In genomic region chr14:32572867-32573149, GRCh38 we compare ENCODE assay signal across 27 cellular contexts.
DNase-seq lines count a peak whose midpoint lies in the region; ATAC-seq and TF ChIP-seq lines count a peak whose summit lies in the region.
"Had no signal": no experiment of that assay in that cellular context is flagged by ENCODE, and none has a peak within 500 bp of the region (broad histone marks: within the 10 kb centered on the region; RNA-seq: fewer than 3 reads in every experiment).

No MANE protein-coding gene starts in this region.

- H3K9me3 ChIP-seq in duodenal mucosa (ENCODE audit: control insufficient read depth in 1 of 2, low read length in 2 of 2): no peaks in the 10 kb centered on the region
- no peaks in the 10 kb centered on the region for H3K9me3 ChIP-seq in gastrocnemius medialis
- H3K9me3 ChIP-seq: breast epithelium, suprapubic skin, vagina had no signal

- DNase-seq in neural crest cell (ENCODE audit: low read depth, low spot score) (no peak), HuH-7 (ENCODE audit: low spot score) (no peak), gastrocnemius medialis (no peak), NCI-H69 (lab: John Stamatoyannopoulos, UW) (no peak)
- DNase-seq in effector CD4-positive, alpha-beta T cell: no peak
- DNase-seq: activated CD4-positive, alpha-beta memory T cell treated with anti-CD3 and anti-CD28 coated beads, Interleukin-2, amount 10 ng/mL, durations not matched to agents 7 days and 5 days; activated gamma-delta T cell; activated T-cell treated with anti-CD3 and anti-CD28 coated beads for 4 hours; CD4-positive, CD25-positive, alpha-beta regulatory T cell; EL; HFFc6; midbrain; NCI-H1105 treated with DMSO at 0.1 percent for 48 hours; NCI-H2081 treated with DMSO at 0.1 percent for 48 hours; NCI-H526; posterior cingulate gyrus; stimulated activated CD4-positive, alpha-beta T cell treated with anti-CD3 and anti-CD28 coated beads, Interleukin-2, amount 100 ng/mL, for 24 hours had no signal

- H3K27me3 ChIP-seq in duodenal mucosa (ENCODE audit: control insufficient read depth in 1 of 2, insufficient read depth in 2 of 2, low read length in 2 of 2) (no peaks in the 10 kb centered on the region), gastrocnemius medialis (no peaks in the 10 kb centered on the region)
- H3K27me3 ChIP-seq: breast epithelium, suprapubic skin, vagina had no signal

- intact Hi-C loops in gastrocnemius medialis (cut with DNase I; ENCODE audit: low total_unique reads): loop anchor here (10.0 kb wide), 2 partner anchors 252 to 1752 kb away; no protein-coding TSS in a partner anchor

- H3K36me3 ChIP-seq in duodenal mucosa (ENCODE audit: control insufficient read depth in 1 of 2, insufficient read depth in 2 of 2, low read length in 2 of 2) (no peaks in the 10 kb centered on the region), gastrocnemius medialis (no peaks in the 10 kb centered on the region)
- H3K36me3 ChIP-seq: breast epithelium, suprapubic skin, vagina had no signal

- no peak overlapping the region for H3K4me3 Mint-ChIP-seq in neural crest cell
- H3K4me3 Mint-ChIP-seq: activated CD4-positive, alpha-beta memory T cell treated with anti-CD3 and anti-CD28 coated beads, Interleukin-2, amount 10 ng/mL, durations not matched to agents 7 days and 5 days; CD4-positive, CD25-positive, alpha-beta regulatory T cell; HFFc6; natural killer cell treated with Interleukin-12 subunit alpha and Interleukin-12 subunit beta and Interleukin-15 and Interleukin-18, amount 100 ng/mL, for 72 hours; stimulated activated effector memory CD8-positive, alpha-beta T cell treated with anti-CD3 and anti-CD28 coated beads, Interleukin-12 subunit alpha, Interleukin-12 subunit beta, amount 100 ng/mL, for 72 hours had no signal

- no peak overlapping the region for H3K9ac ChIP-seq in duodenal mucosa (ENCODE audit: low read depth in 1 of 2, low read length in 2 of 2)

- H3K4me1 Mint-ChIP-seq in neural crest cell: peaks cover 16% of the 10 kb centered on the region
- H3K4me1 Mint-ChIP-seq: activated CD4-positive, alpha-beta memory T cell treated with anti-CD3 and anti-CD28 coated beads, Interleukin-2, amount 10 ng/mL, durations not matched to agents 7 days and 5 days; CD4-positive, CD25-positive, alpha-beta regulatory T cell; stimulated activated effector memory CD8-positive, alpha-beta T cell treated with anti-CD3 and anti-CD28 coated beads, Interleukin-12 subunit alpha, Interleukin-12 subunit beta, amount 100 ng/mL, for 72 hours had no signal

- peak overlapping the region; percentile 47 for H3K27ac Mint-ChIP-seq in neural crest cell (ENCODE audit: unreplicated experiment)
- H3K27ac Mint-ChIP-seq: activated CD4-positive, alpha-beta memory T cell treated with anti-CD3 and anti-CD28 coated beads, Interleukin-2, amount 10 ng/mL, durations not matched to agents 7 days and 5 days; CD4-positive, CD25-positive, alpha-beta regulatory T cell; HFFc6; natural killer cell treated with Interleukin-12 subunit alpha and Interleukin-12 subunit beta and Interleukin-15 and Interleukin-18, amount 100 ng/mL, for 72 hours; stimulated activated effector memory CD8-positive, alpha-beta T cell treated with anti-CD3 and anti-CD28 coated beads, Interleukin-12 subunit alpha, Interleukin-12 subunit beta, amount 100 ng/mL, for 72 hours had no signal

- no peaks in the 10 kb centered on the region for H3K36me3 Mint-ChIP-seq in neural crest cell (ENCODE audit: low read depth)
- H3K36me3 Mint-ChIP-seq: CD4-positive, CD25-positive, alpha-beta regulatory T cell; natural killer cell treated with Interleukin-12 subunit alpha and Interleukin-12 subunit beta and Interleukin-15 and Interleukin-18, amount 100 ng/mL, for 72 hours; stimulated activated effector memory CD8-positive, alpha-beta T cell treated with anti-CD3 and anti-CD28 coated beads, Interleukin-12 subunit alpha, Interleukin-12 subunit beta, amount 100 ng/mL, for 72 hours had no signal

- H3K4me3 ChIP-seq in duodenal mucosa (ENCODE audit: low read depth in 1 of 2, low read length in 2 of 2): peak overlapping the region; percentile 4 to 30
- H3K4me3 ChIP-seq in gastrocnemius medialis: no peak overlapping the region
- H3K4me3 ChIP-seq: breast epithelium, coronary artery, suprapubic skin, vagina had no signal

- H3K9me3 Mint-ChIP-seq in neural crest cell: no peaks in the 10 kb centered on the region
- H3K9me3 Mint-ChIP-seq: activated CD4-positive, alpha-beta memory T cell treated with anti-CD3 and anti-CD28 coated beads, Interleukin-2, amount 10 ng/mL, durations not matched to agents 7 days and 5 days; HFFc6; natural killer cell treated with Interleukin-12 subunit alpha and Interleukin-12 subunit beta and Interleukin-15 and Interleukin-18, amount 100 ng/mL, for 72 hours; stimulated activated effector memory CD8-positive, alpha-beta T cell treated with anti-CD3 and anti-CD28 coated beads, Interleukin-12 subunit alpha, Interleukin-12 subunit beta, amount 100 ng/mL, for 72 hours had no signal

- H3K4me1 ChIP-seq in duodenal mucosa (ENCODE audit: control insufficient read depth in 1 of 2, insufficient read depth in 2 of 2, low read length in 2 of 2) (peaks cover 8 to 12% of the 10 kb centered on the region in 2 donors), gastrocnemius medialis (peaks cover 3 to 36% of the 10 kb centered on the region in 2 donors)
- H3K4me1 ChIP-seq: breast epithelium had no signal

- in situ Hi-C loops in gastrocnemius medialis (cut with MboI; ENCODE audit: low sequenced_read_pairs in 4 of 4): loop anchor here in 3 of 4 donors (10.0 to 25.0 kb wide), 4 partner anchors 311 to 1222 kb away; partner anchors contain the start of gene ARHGAP5 (in 1 of the 3)

- no peak for TF ChIP-seq POLR2A in gastrocnemius medialis (IDR thresholded peaks at IDR 0.05)

- TF ChIP-seq CTCF in neural crest cell (conservative IDR thresholded peaks at IDR 0.05): no peak
- no peak for TF ChIP-seq CTCF in gastrocnemius medialis (IDR thresholded peaks at IDR 0.05 in 4 of 5, conservative IDR thresholded peaks at IDR 0.05 in 1 of 5)

- ATAC-seq in GM18517 (IDR thresholded peaks at IDR 0.05; ENCODE audit: unreplicated experiment) (peak; percentile 2), HG02798 (IDR thresholded peaks at IDR 0.05; ENCODE audit: poor library complexity, unreplicated experiment) (peak; percentile 4), gastrocnemius medialis (no peak)
- ATAC-seq: activated CD4-positive, CD25-positive, alpha-beta regulatory T cell treated with anti-CD3 and anti-CD28 coated beads, Interleukin-2, amount 50 U/mL, for 24 hours; natural killer cell treated with Interleukin-12 subunit alpha and Interleukin-12 subunit beta and Interleukin-15 and Interleukin-18, amount 100 ng/mL, for 72 hours; stimulated activated effector memory CD8-positive, alpha-beta T cell treated with anti-CD3 and anti-CD28 coated beads, Interleukin-12 subunit alpha, Interleukin-12 subunit beta, amount 100 ng/mL, for 72 hours had no signal

- H3K27ac ChIP-seq in duodenal mucosa (ENCODE audit: low read depth, low read length) (no peak overlapping the region), gastrocnemius medialis (peak overlapping the region in 2 of 4 donors; percentile 2 to 32)
- H3K27ac ChIP-seq: breast epithelium, coronary artery, suprapubic skin, vagina had no signal

- H3K27me3 Mint-ChIP-seq in neural crest cell (ENCODE audit: low read depth): peaks cover 10% of the 10 kb centered on the region

Comparison
In these comparisons a context has a peak if more than half of its experiments do, and no peak if none do; other contexts are left out.
1. ATAC-seq: peak in GM18517 (single experiment) and HG02798 (single experiment); none in gastrocnemius medialis (0 of 2).
2. H3K4me3 ChIP-seq: peak in duodenal mucosa (2 of 2); none in gastrocnemius medialis (0 of 4).